In genomic region chr21:41673071-41673470, GRCh38 we compare ENCODE assay signal across 20 cellular contexts.
DNase-seq lines count a peak whose midpoint lies in the region; ATAC-seq, FAIRE-seq and TF ChIP-seq lines count a peak whose summit lies in the region.
"Had no signal": no experiment of that assay in that cellular context is flagged by ENCODE, and none has a peak within 500 bp of the region (broad histone marks: within the 10 kb centered on the region; RNA-seq: fewer than 3 reads in every experiment).

No MANE protein-coding gene starts in this region.

- TF ChIP-seq POLR2A in IMR-90 (IDR thresholded peaks at IDR 0.05; ENCODE audit: low read depth, low read length): no peak
- TF ChIP-seq POLR2A in H1 (IDR thresholded peaks at IDR 0.05; ENCODE audit: control extremely low read depth in 1 of 2, low read depth in 2 of 2, low read length in 2 of 2): no peak

- no peaks in the 10 kb centered on the region for H3K36me3 Mint-ChIP-seq in T-helper 17 cell (ENCODE audit: low read depth)
- H3K36me3 Mint-ChIP-seq: CD14-positive monocyte; CD8-positive, alpha-beta T cell had no signal

- intact Hi-C loops in IMR-90 (cut with micrococcal nuclease): no loop called here

- peaks cover 16% of the 10 kb centered on the region for H3K27me3 Mint-ChIP-seq in T-helper 17 cell

- peaks cover 16% of the 10 kb centered on the region for H3K4me1 Mint-ChIP-seq in T-helper 17 cell

- FAIRE-seq in H1 (lab: Jason Lieb, UNC): no peak
- FAIRE-seq: A549, D721Med, G401.6, GM19239 had no signal

- H2BK5ac ChIP-seq in IMR-90 (ENCODE audit: low read depth, low read length, poor library complexity, severe bottlenecking): no peak overlapping the region
- peak overlapping the region; percentile 71; the same call in 1 of the 2 replicates for H2BK5ac ChIP-seq in H1 (ENCODE audit: low read depth, low read length)
- H2BK5ac ChIP-seq in trophoblast cell (ENCODE audit: low read depth, low read length, poor library complexity): no peak overlapping the region

- CTCF ChIA-PET in IMR-90 (lab: Yijun Ruan, JAX) (no interaction called here), H1 (lab: Charles Lee; ENCODE audit: partially characterized antibody) (interaction anchor here (1.2 to 1.8 kb wide), 5 partner anchors 8 to 72 kb away, joined by 3 to 13 read pairs (median 4); no protein-coding TSS in a partner anchor)

- BruUV-seq in IMR-90 (replicated peaks; lab: Mats Ljungman, UMichigan): no TSS peak

- H4K8ac ChIP-seq in IMR-90 (ENCODE audit: low read depth in 2 of 2, low read length in 2 of 2) (no peak overlapping the region), H1 (ENCODE audit: extremely low read depth, insufficient read depth, low read length) (no peak overlapping the region), trophoblast cell (ENCODE audit: low read depth, low read length) (no peak overlapping the region)

- no peaks in the 10 kb centered on the region for H3K79me2 ChIP-seq in H1 (ENCODE audit: control insufficient read depth in 1 of 2, insufficient read depth in 2 of 2, low read length in 2 of 2)
- H3K79me2 ChIP-seq in trophoblast cell (ENCODE audit: control insufficient read depth, insufficient read depth, low read length, poor library complexity): no peaks in the 10 kb centered on the region

- TF ChIP-seq RAD21 in IMR-90 (IDR thresholded peaks at IDR 0.05; ENCODE audit: low read length) (no peak), H1 (IDR thresholded peaks at IDR 0.05 in 1 of 2, conservative IDR thresholded peaks at IDR 0.05 in 1 of 2; ENCODE audit: low read depth in 2 of 2, low read length in 2 of 2) (no peak)

- no peak overlapping the region for H4K5ac ChIP-seq in IMR-90 (ENCODE audit: low read depth, low read length)
- H4K5ac ChIP-seq in H1 (ENCODE audit: insufficient read length, low read depth, low read length): no peak overlapping the region

- no peak overlapping the region for H4K91ac ChIP-seq in IMR-90 (ENCODE audit: insufficient read depth, low read depth, low read length)
- H4K91ac ChIP-seq in H1 (replicated peaks; ENCODE audit: insufficient read length, low read length): peak overlapping the region; percentile 31
- no peak overlapping the region for H4K91ac ChIP-seq in trophoblast cell (ENCODE audit: low read depth, low read length)

- H3K14ac ChIP-seq in IMR-90 (replicated peaks; ENCODE audit: low read depth, low read length) (no peak overlapping the region), H1 (ENCODE audit: insufficient read length) (no peak overlapping the region), trophoblast cell (ENCODE audit: low read length) (no peak overlapping the region)

- peaks cover 4% of the 10 kb centered on the region; the same call in 1 of the 2 replicates for H3K23me2 ChIP-seq in H1 (ENCODE audit: low read depth, low read length)

- H3K36me3 ChIP-seq in IMR-90 (ENCODE audit: control insufficient read depth, insufficient read depth, low read length) (no peaks in the 10 kb centered on the region), H1 (ENCODE audit: control insufficient read depth in 2 of 4, insufficient read depth in 4 of 4, low read length in 3 of 4) (no peaks in the 10 kb centered on the region), trophoblast cell (ENCODE audit: control insufficient read depth in 1 of 2, insufficient read depth in 2 of 2, low read length in 2 of 2) (no peaks in the 10 kb centered on the region)
- H3K36me3 ChIP-seq: BE2C, HAP-1 had no signal

- POLR2A ChIA-PET in IMR-90 (lab: Charles Lee; ENCODE audit: unreplicated experiment): no interaction called here
- POLR2A ChIA-PET in H1 (lab: Charles Lee; ENCODE audit: partially characterized antibody): interaction anchor here (1.1 kb wide), 1 partner anchor 11 kb away, joined by 3 read pairs; no protein-coding TSS in a partner anchor

- TF ChIP-seq CTCF in IMR-90 (conservative IDR thresholded peaks at IDR 0.05; ENCODE audit: low read depth, low read length): no peak
- TF ChIP-seq CTCF in H1 (IDR thresholded peaks at IDR 0.05; ENCODE audit: control extremely low read depth in 1 of 3, insufficient read depth in 1 of 3, low read depth in 1 of 3, low read length in 3 of 3): no peak

- H3K27ac ChIP-seq in IMR-90 (ENCODE audit: insufficient read depth, low read length) (no peak overlapping the region), H1 (ENCODE audit: low read depth, low read length) (no peak overlapping the region), trophoblast cell (ENCODE audit: low read depth, low read length) (no peak overlapping the region)

- H3K4me2 ChIP-seq in IMR-90 (ENCODE audit: low read depth, low read length) (no peak overlapping the region), H1 (ENCODE audit: insufficient read depth in 1 of 2, low read depth in 2 of 2, low read length in 2 of 2) (no peak overlapping the region), trophoblast cell (ENCODE audit: low read length) (no peak overlapping the region)
- H3K4me2 ChIP-seq: A549 had no signal

- H2BK12ac ChIP-seq in H1 (ENCODE audit: low read depth, low read length) (peak overlapping the region; percentile 75; the same call in 1 of the 2 replicates), trophoblast cell (ENCODE audit: low read length) (no peak overlapping the region)

- H3K9ac ChIP-seq in IMR-90 (ENCODE audit: low read depth, low read length) (no peak overlapping the region), H1 (replicated peaks in 1 of 4; ENCODE audit: extremely low read depth in 1 of 4, low read depth in 3 of 4, low read length in 3 of 4) (no peak overlapping the region), trophoblast cell (ENCODE audit: low read length) (no peak overlapping the region)

- H3K79me1 ChIP-seq in IMR-90 (ENCODE audit: low read depth in 1 of 2, low read length in 2 of 2) (no peaks in the 10 kb centered on the region), H1 (ENCODE audit: low read depth, low read length) (no peaks in the 10 kb centered on the region), trophoblast cell (ENCODE audit: low read length) (no peaks in the 10 kb centered on the region)

- H2BK120ac ChIP-seq in IMR-90 (ENCODE audit: low read depth, low read length) (no peak overlapping the region), H1 (replicated peaks; ENCODE audit: low read depth, low read length) (no peak overlapping the region), trophoblast cell (ENCODE audit: insufficient read depth, low read length, poor library complexity) (no peak overlapping the region)

- H3K9me3 ChIP-seq in IMR-90 (ENCODE audit: control insufficient read depth, insufficient read depth, low read length): no peaks in the 10 kb centered on the region
- no peaks in the 10 kb centered on the region for H3K9me3 ChIP-seq in H1 (ENCODE audit: insufficient read depth in 2 of 2, low read depth in 1 of 2, low read length in 1 of 2)
- H3K9me3 ChIP-seq in trophoblast cell (ENCODE audit: insufficient read depth, low read depth, low read length): peaks cover 6% of the 10 kb centered on the region
- H3K9me3 ChIP-seq in T-helper 17 cell (ENCODE audit: control insufficient read depth, low read length, poor library complexity, severe bottlenecking): no peaks in the 10 kb centered on the region
- H3K9me3 ChIP-seq: A549, BE2C, HAP-1 had no signal

- H2BK20ac ChIP-seq in IMR-90 (ENCODE audit: low read depth, low read length): no peak overlapping the region
- H2BK20ac ChIP-seq in H1 (ENCODE audit: low read length): peak overlapping the region; percentile 41; the same call in 1 of the 2 replicates

- WGBS in IMR-90 (ENCODE audit: extremely low coverage in 2 of 2, insufficient read length in 1 of 2), 2 experiments: 76% methylated on average over 14 of the region's 18 CpGs; no CpG with 5 or more reads in 1 of the 2 experiments
- WGBS in H1 (ENCODE audit: extremely low coverage in 1 of 2, insufficient coverage in 1 of 2, insufficient read length in 1 of 2, insufficient replicate concordance in 2 of 2, low coverage in 1 of 2, low lambda C conversion rate in 2 of 2, missing lambda C conversion rate in 1 of 2), 2 experiments: 85% methylated on average over 16 of the region's 18 CpGs; no CpG with 5 or more reads in 1 of the 2 experiments
- no CpG with 5 or more reads among the region's 18 CpGs for WGBS in trophoblast cell (ENCODE audit: extremely low coverage, insufficient coverage, insufficient read length)

- no peak overlapping the region for H2BK15ac ChIP-seq in IMR-90 (ENCODE audit: low read depth, low read length)
- no peak overlapping the region for H2BK15ac ChIP-seq in H1 (ENCODE audit: low read length)

- no peak overlapping the region for H3K4me3 Mint-ChIP-seq in T-helper 17 cell
- H3K4me3 Mint-ChIP-seq: CD14-positive monocyte; CD8-positive, alpha-beta T cell had no signal

- no peak overlapping the region for H3K23ac ChIP-seq in IMR-90 (ENCODE audit: low read depth, low read length)
- H3K23ac ChIP-seq in H1 (ENCODE audit: insufficient read length): no peak overlapping the region
- no peak overlapping the region for H3K23ac ChIP-seq in trophoblast cell (ENCODE audit: low read length)

- no peak overlapping the region for H4K12ac ChIP-seq in trophoblast cell (ENCODE audit: low read depth, low read length)

- no peak overlapping the region for H3K4me3 ChIP-seq in IMR-90 (ENCODE audit: insufficient read depth, low read depth, low read length)
- no peak overlapping the region for H3K4me3 ChIP-seq in H1 (ENCODE audit: extremely low read depth in 1 of 4, insufficient read depth in 2 of 4, low read depth in 3 of 4, low read length in 4 of 4)
- peak overlapping the region; percentile 34 for H3K4me3 ChIP-seq in trophoblast cell (ENCODE audit: low read depth, low read length)
- H3K4me3 ChIP-seq: A549, HAP-1 had no signal

- H2AK5ac ChIP-seq in IMR-90 (ENCODE audit: low read depth, low read length): no peak overlapping the region
- 0 out of 2 replicates have a peak overlapping the region, but pooled peaks have one; percentile 80 for H2AK5ac ChIP-seq in H1 (ENCODE audit: low read depth, low read length)
- H2AK5ac ChIP-seq in trophoblast cell (ENCODE audit: low read length): no peak overlapping the region

- H2AK9ac ChIP-seq in IMR-90 (replicated peaks; ENCODE audit: low read depth, low read length, poor library complexity): peak overlapping the region; percentile 28

- H3K4me1 ChIP-seq in IMR-90 (ENCODE audit: control insufficient read depth, insufficient read depth, low read length) (no peaks in the 10 kb centered on the region), H1 (replicated peaks in 1 of 4; ENCODE audit: control insufficient read depth in 3 of 4, insufficient read depth in 4 of 4, low read length in 3 of 4) (peaks cover 6 to 8% (median 7%) of the 10 kb centered on the region in 4 experiments; a peak in 5 of 7 replicates), trophoblast cell (ENCODE audit: control insufficient read depth in 1 of 2, insufficient read depth in 2 of 2, low read length in 2 of 2) (peaks cover under 1 to 3% of the 10 kb centered on the region in 2 experiments)
- H3K4me1 ChIP-seq: BE2C, HAP-1 had no signal

- H3K4ac ChIP-seq in IMR-90 (ENCODE audit: low read depth, low read length): no peak overlapping the region
- H3K4ac ChIP-seq in H1 (replicated peaks; ENCODE audit: insufficient read length, low read depth, low read length): no peak overlapping the region
- no peak overlapping the region for H3K4ac ChIP-seq in trophoblast cell (ENCODE audit: low read depth, low read length)

- H3K9me1 ChIP-seq in IMR-90 (ENCODE audit: insufficient read depth, low read length): peaks cover 7% of the 10 kb centered on the region

- in situ Hi-C loops in IMR-90 (cut with MboI; ENCODE audit: low sequenced_read_pairs): no loop called here

- dilution Hi-C loops in IMR-90 (cut with HindIII; ENCODE audit: low sequenced_read_pairs, unreplicated experiment): no loop called here

- H2AFZ ChIP-seq in IMR-90 (replicated peaks; ENCODE audit: low read length, poor library complexity) (no peak overlapping the region), H1 (ENCODE audit: low read length) (no peak overlapping the region), trophoblast cell (ENCODE audit: insufficient read depth, low read length, poor library complexity) (no peak overlapping the region)

- no peaks in the 10 kb centered on the region for H4K20me1 ChIP-seq in IMR-90 (ENCODE audit: insufficient read depth, low read length)
- H4K20me1 ChIP-seq in H1 (replicated peaks in 1 of 2; ENCODE audit: control insufficient read depth in 1 of 2, insufficient read depth in 2 of 2, low read length in 2 of 2): peaks cover 0 to 3% of the 10 kb centered on the region in 2 experiments

- DNase-seq in IMR-90: no peak
- DNase-seq in H1 (ENCODE audit: low read depth in 1 of 2, low spot score in 2 of 2): no peak
- DNase-seq in trophoblast cell: no peak
- DNase-seq in T-helper 17 cell: no peak
- no peak for DNase-seq in NCI-H2029 treated with DMSO at 0.1 percent for 48 hours (lab: John Stamatoyannopoulos, UW)
- DNase-seq: BE2C; CD8-positive, alpha-beta T cell; COR-L47; DMS153; DMS79 treated with DMSO at 0.1 percent for 48 hours; EL had no signal

- no peak for ATAC-seq in IMR-90 (ENCODE audit: low read depth)
- ATAC-seq in T-helper 17 cell: no peak
- ATAC-seq in GM21737 (IDR thresholded peaks at IDR 0.05; ENCODE audit: unreplicated experiment): no peak
- no peak for ATAC-seq in GM18868 (IDR thresholded peaks at IDR 0.05; ENCODE audit: unreplicated experiment)
- ATAC-seq: A549; CD8-positive, alpha-beta T cell; HepG2 had no signal

- H3K56ac ChIP-seq in IMR-90 (ENCODE audit: extremely low read depth, insufficient read depth, low read length) (no peak overlapping the region), H1 (replicated peaks; ENCODE audit: insufficient read length, low read depth, low read length) (no peak overlapping the region)

- H3K18ac ChIP-seq in IMR-90 (ENCODE audit: low read depth, low read length): no peak overlapping the region
- H3K18ac ChIP-seq in H1 (ENCODE audit: extremely low read depth, low read length): peak overlapping the region; percentile 79; the same call in 1 of the 2 replicates
- no peak overlapping the region for H3K18ac ChIP-seq in trophoblast cell (ENCODE audit: low read length)

- H3K27ac Mint-ChIP-seq in T-helper 17 cell: no peak overlapping the region
- H3K27ac Mint-ChIP-seq: CD8-positive, alpha-beta T cell had no signal

- H3K27me3 ChIP-seq in IMR-90 (ENCODE audit: control insufficient read depth, insufficient read depth, low read length): peaks cover 14% of the 10 kb centered on the region
- no peaks in the 10 kb centered on the region; a peak in 1 of 7 replicates for H3K27me3 ChIP-seq in H1 (replicated peaks in 1 of 4; ENCODE audit: control insufficient read depth in 3 of 4, extremely low read depth in 1 of 4, insufficient read depth in 3 of 4, low read length in 3 of 4)
- no peaks in the 10 kb centered on the region for H3K27me3 ChIP-seq in trophoblast cell (ENCODE audit: insufficient read depth, low read length)
- H3K27me3 ChIP-seq: BE2C had no signal

- no peak for TF ChIP-seq EP300 in H1 (IDR thresholded peaks at IDR 0.05; ENCODE audit: borderline replicate concordance in 1 of 2, low read depth in 2 of 2, low read length in 2 of 2)
